ENCODE assay signal across 8 cellular contexts in the genomic region with DNA sequence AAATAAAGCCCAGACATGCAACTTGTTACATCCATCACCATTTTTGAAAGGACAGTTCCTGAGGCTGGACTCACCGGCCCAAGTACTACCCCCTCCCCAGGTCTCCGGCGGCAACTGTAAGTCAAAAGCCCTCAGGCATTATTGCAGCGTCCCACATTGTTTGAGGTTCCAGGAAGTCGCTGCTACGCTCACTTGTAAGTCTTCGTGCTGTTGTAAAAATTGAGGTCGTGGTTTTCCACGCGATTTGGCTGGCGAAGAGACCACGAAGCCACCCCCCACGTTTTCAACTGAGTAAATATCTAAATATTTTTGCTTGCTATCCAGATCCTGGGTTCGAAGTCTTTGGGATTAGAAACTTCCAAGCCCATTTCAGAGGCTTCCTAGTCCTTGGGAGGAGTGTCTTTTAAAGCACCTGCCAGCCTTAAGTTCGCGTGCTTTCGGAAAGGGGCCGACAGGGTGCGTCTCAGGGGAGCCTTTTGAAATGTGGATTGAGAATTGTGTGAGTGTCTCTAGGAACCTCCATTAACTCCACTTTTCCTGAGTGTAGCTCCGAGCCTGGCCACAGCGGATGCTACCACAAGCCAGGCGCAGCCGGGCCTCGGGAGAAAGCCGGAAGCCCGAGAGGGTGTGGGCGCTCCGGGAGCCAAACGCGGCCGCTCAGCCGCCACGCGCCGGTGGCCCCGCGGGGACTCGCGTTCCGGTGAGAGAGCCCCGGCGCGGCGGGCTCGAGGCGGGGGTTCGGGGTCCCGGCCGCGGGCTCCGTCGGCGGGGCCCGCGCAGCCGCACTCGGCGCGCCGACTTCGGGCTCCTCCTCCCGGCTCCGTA. TPM values are rescaled to one million over a fixed set of nuclear protein-coding genes. Genes with fewer than 3 reads are reported as not detected.
A peak's percentile ranks its signal among the peaks of the same experiment; 100 is the strongest.
DNase-seq lines count a peak whose midpoint lies in the region; ATAC-seq and TF ChIP-seq lines count a peak whose summit lies in the region.

Gene FNDC3A (plus strand): TSS at position 812 of the 825 bp plus-strand sequence. CDS start 30,279 bp downstream, outside the sequence.

- H3K36me3 ChIP-seq in endodermal cell (ENCODE audit: control insufficient read depth, insufficient read depth, low read length) = no peaks in the 10 kb centered on the region

- peaks cover 34% of the 10 kb centered on the region for H3K9me3 Mint-ChIP-seq in activated CD4-positive, alpha-beta memory T cell treated with anti-CD3 and anti-CD28 coated beads for 36 hours
- peaks cover 22% of the 10 kb centered on the region for H3K9me3 Mint-ChIP-seq in endodermal cell

- H3K9me3 ChIP-seq in endodermal cell (ENCODE audit: control insufficient read depth, low read length) = peaks cover 21% of the 10 kb centered on the region

- peak within 1 kb of the TSS; percentile 91 for H3K27ac ChIP-seq in endodermal cell (ENCODE audit: low read depth, low read length)

- CTCF ChIA-PET in activated CD4-positive, alpha-beta memory T cell treated with anti-CD3 and anti-CD28 coated beads for 36 hours (lab: Charles Lee) = interaction anchor here (0.7 kb wide), 1 partner anchor 271 kb away, joined by 3 read pairs; no protein-coding TSS in a partner anchor

- H3K27me3 ChIP-seq in endodermal cell (ENCODE audit: control insufficient read depth, insufficient read depth, low read length, poor library complexity, severe bottlenecking) = no peaks in the 10 kb centered on the region

- DNase-seq in SIG-M5 treated with dmso at 0.1 percent for 504 hours (lab: John Stamatoyannopoulos, UW; ENCODE audit: unreplicated experiment) = peak; percentile 71
- no peak for DNase-seq in SIG-M5 (lab: John Stamatoyannopoulos, UW)
- peak; percentile 38 for DNase-seq in NCI-H226
- DNase-seq in activated CD4-positive, alpha-beta memory T cell treated with anti-CD3 and anti-CD28 coated beads for 36 hours = peak; percentile 50
- peak; percentile 89 for DNase-seq in endodermal cell
- no peak for DNase-seq in mesenteric fat pad (ENCODE audit: low spot score)
- peak; percentile 43 for DNase-seq in stimulated activated CD8-positive, alpha-beta memory T cell treated with anti-CD3 and anti-CD28 coated beads, Interleukin-4, amount 100 ng/mL, for 48 hours

- WGBS in endodermal cell (ENCODE audit: insufficient coverage in 1 of 2, insufficient read length in 1 of 2), 2 experiments = 2% methylated on average over 20 to 63 of the region's 63 CpGs

- H3K9ac ChIP-seq in endodermal cell (ENCODE audit: extremely low read depth, low read length, poor library complexity, severe bottlenecking) = peak within 1 kb of the TSS; percentile 87

- peak; percentile 49 for TF ChIP-seq CTCF in endodermal cell (conservative IDR thresholded peaks at IDR 0.05)

- H3K4me3 Mint-ChIP-seq in activated CD4-positive, alpha-beta memory T cell treated with anti-CD3 and anti-CD28 coated beads for 36 hours = peak within 1 kb of the TSS; percentile 93
- peak within 1 kb of the TSS; percentile 86 for H3K4me3 Mint-ChIP-seq in endodermal cell

- intact Hi-C loops in activated CD4-positive, alpha-beta memory T cell treated with anti-CD3 and anti-CD28 coated beads for 36 hours (cut with micrococcal nuclease) = loop anchor here (1.0 to 5.0 kb wide), 5 partner anchors 91 to 938 kb away; partner anchors contain the start of genes CYSLTR2, NUDT15 and PHF11

- POLR2A ChIA-PET in activated CD4-positive, alpha-beta memory T cell treated with anti-CD3 and anti-CD28 coated beads for 36 hours (lab: Charles Lee) = interaction anchor here (0.7 to 1.8 kb wide), 9 partner anchors 45 to 443 kb away, joined by 3 to 11 read pairs (median 3); partner anchors contain the start of genes CDADC1 and RCBTB2

- H3K27ac Mint-ChIP-seq in activated CD4-positive, alpha-beta memory T cell treated with anti-CD3 and anti-CD28 coated beads for 36 hours = peak within 1 kb of the TSS; percentile 98
- peak within 1 kb of the TSS; percentile 99 for H3K27ac Mint-ChIP-seq in endodermal cell

- no peaks in the 10 kb centered on the region for H3K4me1 ChIP-seq in endodermal cell (ENCODE audit: control insufficient read depth, insufficient read depth, low read length)

- peak; percentile 11 for ATAC-seq in HG02798 (IDR thresholded peaks at IDR 0.05; ENCODE audit: poor library complexity, unreplicated experiment)

- no peaks in the 10 kb centered on the region for H3K27me3 Mint-ChIP-seq in activated CD4-positive, alpha-beta memory T cell treated with anti-CD3 and anti-CD28 coated beads for 36 hours
- H3K27me3 Mint-ChIP-seq in endodermal cell (ENCODE audit: insufficient read depth) = no peaks in the 10 kb centered on the region

- peak within 1 kb of the TSS; percentile 86 for H3K4me3 ChIP-seq in endodermal cell (ENCODE audit: low read length)

- H3K36me3 Mint-ChIP-seq in activated CD4-positive, alpha-beta memory T cell treated with anti-CD3 and anti-CD28 coated beads for 36 hours = peaks cover 33% of the 10 kb centered on the region
- peaks cover 8% of the 10 kb centered on the region for H3K36me3 Mint-ChIP-seq in endodermal cell (ENCODE audit: low read depth)

- peaks cover 39% of the 10 kb centered on the region for H3K4me1 Mint-ChIP-seq in activated CD4-positive, alpha-beta memory T cell treated with anti-CD3 and anti-CD28 coated beads for 36 hours (ENCODE audit: low read depth)
- peaks cover 27% of the 10 kb centered on the region for H3K4me1 Mint-ChIP-seq in endodermal cell

RNA-seq across cellular contexts. Expression of gene FNDC3A, which starts in this region (rescaled TPM):
- 10 to 100 TPM; 21.1 to 21.6 TPM for total RNA-seq in activated CD4-positive, alpha-beta memory T cell treated with anti-CD3 and anti-CD28 coated beads for 36 hours
- total RNA-seq in endodermal cell (10 to 100 TPM; 42.2 to 42.8 TPM), mesenteric fat pad (40.7 TPM)
- 46.0 TPM for polyA plus RNA-seq in endodermal cell (2013, experiment 1 of 2)
- polyA plus RNA-seq in endodermal cell (2013, experiment 2 of 2) = 52.0 TPM

Comparison
In these comparisons a context has a peak if more than half of its experiments do, and no peak if none do; other contexts are left out.
1. DNase-seq: peak in SIG-M5 treated with dmso at 0.1 percent for 504 hours (single experiment), NCI-H226 (single experiment), activated CD4-positive, alpha-beta memory T cell treated with anti-CD3 and anti-CD28 coated beads for 36 hours (single experiment), endodermal cell (single experiment) and stimulated activated CD8-positive, alpha-beta memory T cell treated with anti-CD3 and anti-CD28 coated beads, Interleukin-4, amount 100 ng/mL, for 48 hours (single experiment); none in SIG-M5 (single experiment) and mesenteric fat pad (single experiment).